1 cellular context compared by ENCODE assay signal in the genomic region with DNA sequence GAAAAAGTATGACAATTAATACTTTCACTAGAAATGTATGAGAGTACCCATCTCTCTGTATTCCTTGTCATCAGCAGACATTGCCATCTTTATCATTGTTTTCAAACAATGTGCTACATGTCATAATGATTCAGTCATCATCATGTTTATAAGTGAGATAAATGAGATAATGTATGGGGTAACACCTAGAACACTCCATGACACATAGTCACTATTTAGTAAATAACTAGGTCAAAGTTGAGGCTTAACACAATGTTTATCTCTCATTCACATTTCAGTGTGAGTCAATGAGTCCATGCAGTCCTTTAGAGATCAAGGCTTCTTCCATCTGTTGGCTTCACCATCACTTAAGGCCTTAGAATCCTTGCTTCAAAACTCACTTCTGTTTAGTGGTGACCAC.
TF ChIP-seq lines count a peak whose summit lies in the region.

No MANE protein-coding gene starts in this region.

TF ChIP-seq in IMR-90, 13 proteins besides CTCF, POLR2A, EP300 and RAD21:
- TF ChIP-seq RFX5 (IDR thresholded peaks at IDR 0.05; ENCODE audit: low read depth, low read length) (no peak), RCOR1 (IDR thresholded peaks at IDR 0.05; ENCODE audit: insufficient replicate concordance, low read length) (no peak), MAZ (IDR thresholded peaks at IDR 0.05; ENCODE audit: borderline replicate concordance, low read depth, low read length) (no peak)
